In genomic region chr2:121565389-121566250, GRCh38 we compare ENCODE assay signal across 12 cellular contexts. TPM values are rescaled to one million over a fixed set of nuclear protein-coding genes. Genes with fewer than 3 reads are reported as not detected.
A peak's percentile ranks its signal among the peaks of the same experiment; 100 is the strongest.
DNase-seq lines count a peak whose midpoint lies in the region; ATAC-seq and TF ChIP-seq lines count a peak whose summit lies in the region.
"Had no signal": no experiment of that assay in that cellular context is flagged by ENCODE, and none has a peak within 500 bp of the region (broad histone marks: within the 10 kb centered on the region; RNA-seq: fewer than 3 reads in every experiment).

No MANE protein-coding gene starts in this region.

- H3K4me1 Mint-ChIP-seq in glutamatergic neuron (ENCODE audit: low read depth, unreplicated experiment) (peaks cover 70% of the 10 kb centered on the region), osteocyte (ENCODE audit: unreplicated experiment) (peaks cover 34% of the 10 kb centered on the region)

- H3K4me3 Mint-ChIP-seq in glutamatergic neuron (ENCODE audit: unreplicated experiment) (peak overlapping the region; percentile 70), osteocyte (ENCODE audit: unreplicated experiment) (no peak overlapping the region)

- TF ChIP-seq CTCF in glutamatergic neuron (IDR thresholded peaks at IDR 0.05; ENCODE audit: partially characterized antibody, unreplicated experiment), result no peak
- no peak for TF ChIP-seq CTCF in osteocyte (IDR thresholded peaks at IDR 0.05)

- H3K9me3 Mint-ChIP-seq in glutamatergic neuron (ENCODE audit: unreplicated experiment) (peaks cover 7% of the 10 kb centered on the region), osteocyte (ENCODE audit: unreplicated experiment) (no peaks in the 10 kb centered on the region)

- no peaks in the 10 kb centered on the region for H3K36me3 Mint-ChIP-seq in glutamatergic neuron (ENCODE audit: unreplicated experiment)
- H3K36me3 Mint-ChIP-seq in osteocyte (ENCODE audit: unreplicated experiment), result peaks cover 5% of the 10 kb centered on the region

- ATAC-seq in GM21423 (IDR thresholded peaks at IDR 0.05; ENCODE audit: unreplicated experiment) (no peak), HG02870 (IDR thresholded peaks at IDR 0.05; ENCODE audit: unreplicated experiment) (no peak), GM18868 (IDR thresholded peaks at IDR 0.05; ENCODE audit: unreplicated experiment) (no peak)
- ATAC-seq: left lung had no signal

- H3K27ac Mint-ChIP-seq in glutamatergic neuron (ENCODE audit: unreplicated experiment) (peak overlapping the region; percentile 88), osteocyte (ENCODE audit: unreplicated experiment) (peak overlapping the region; percentile 9)
- H3K27ac Mint-ChIP-seq: activated naive CD4-positive, alpha-beta T cell treated with anti-CD3 and anti-CD28 coated beads, Interleukin-2, amount 50 U/mL, for 72 hours had no signal

- no peak for DNase-seq in HEK293T (ENCODE audit: extremely low spot score)
- peak; percentile 76 for DNase-seq in NCI-H2171 (lab: John Stamatoyannopoulos, UW)
- no peak for DNase-seq in glutamatergic neuron
- DNase-seq in osteocyte (ENCODE audit: extremely low spot score, unreplicated experiment), result no peak
- DNase-seq in AG20443 (ENCODE audit: low spot score), result no peak
- DNase-seq: left lung, NCI-H187, ovary had no signal

- POLR2A ChIA-PET in HEK293T (lab: Yijun Ruan, JAX), result interaction anchor here (1.7 to 2.3 kb wide), 2 partner anchors 35 to 83 kb away, joined by 4 to 8 read pairs; partner anchors contain the start of genes CLASP1 and RNU4ATAC

- CTCF ChIA-PET in HEK293T (lab: Yijun Ruan, JAX), result no interaction called here

- peaks cover 2% of the 10 kb centered on the region for H3K27me3 Mint-ChIP-seq in glutamatergic neuron (ENCODE audit: unreplicated experiment)
- no peaks in the 10 kb centered on the region for H3K27me3 Mint-ChIP-seq in osteocyte (ENCODE audit: unreplicated experiment)

TF ChIP-seq in HEK293T, 16 proteins besides CTCF, POLR2A, EP300 and RAD21:
- TF ChIP-seq PKNOX1 (IDR thresholded peaks at IDR 0.05) (peak; percentile 83), ZNF384 (IDR thresholded peaks at IDR 0.05) (no peak)
TF ChIP-seq in HEK293T: peak in this region for 1.

RNA-seq across cellular contexts. Expression of gene RNU4ATAC, which starts 34.9 kb away (rescaled TPM):
- total RNA-seq in glutamatergic neuron (ENCODE audit: unreplicated experiment), result not detected
- total RNA-seq in osteocyte, result not detected in 2 replicates
- total RNA-seq: activated naive CD4-positive, alpha-beta T cell treated with anti-CD3 and anti-CD28 coated beads, Interleukin-2, amount 50 U/mL, for 72 hours; left lung; ovary had no signal
